ENCODE assay signal across 8 cellular contexts in genomic region chr3:53938645-53939044, GRCh38. TPM values are rescaled to one million over a fixed set of nuclear protein-coding genes. Genes with fewer than 3 reads are reported as not detected.
A peak's percentile ranks its signal among the peaks of the same experiment; 100 is the strongest.
DNase-seq lines count a peak whose midpoint lies in the region; ATAC-seq and TF ChIP-seq lines count a peak whose summit lies in the region.

No MANE protein-coding gene starts in this region.

- H3K4me3 ChIP-seq in cardiac muscle cell, result no peak overlapping the region

- peaks cover 7% of the 10 kb centered on the region for H3K27me3 Mint-ChIP-seq in activated naive CD4-positive, alpha-beta T cell treated with anti-CD3 and anti-CD28 coated beads, Interleukin-2, amount 10 ng/mL, durations not matched to agents 7 days and 5 days

- no peak overlapping the region for H3K4me3 Mint-ChIP-seq in activated naive CD4-positive, alpha-beta T cell treated with anti-CD3 and anti-CD28 coated beads, Interleukin-2, amount 10 ng/mL, durations not matched to agents 7 days and 5 days

- H3K27ac ChIP-seq in cardiac muscle cell, result no peak overlapping the region

- H3K4me1 ChIP-seq in cardiac muscle cell (ENCODE audit: low read depth), result no peaks in the 10 kb centered on the region

- H3K9me3 ChIP-seq in cardiac muscle cell (ENCODE audit: low read depth), result no peaks in the 10 kb centered on the region

- no peaks in the 10 kb centered on the region for H3K4me1 Mint-ChIP-seq in activated naive CD4-positive, alpha-beta T cell treated with anti-CD3 and anti-CD28 coated beads, Interleukin-2, amount 10 ng/mL, durations not matched to agents 7 days and 5 days

- H3K27ac Mint-ChIP-seq in activated naive CD4-positive, alpha-beta T cell treated with anti-CD3 and anti-CD28 coated beads, Interleukin-2, amount 10 ng/mL, durations not matched to agents 7 days and 5 days, result no peak overlapping the region

- H3K9me3 Mint-ChIP-seq in activated naive CD4-positive, alpha-beta T cell treated with anti-CD3 and anti-CD28 coated beads, Interleukin-2, amount 10 ng/mL, durations not matched to agents 7 days and 5 days, result peaks cover 2% of the 10 kb centered on the region

- peak; percentile 74 for ATAC-seq in HG02884 (IDR thresholded peaks at IDR 0.05; ENCODE audit: unreplicated experiment)
- no peak for ATAC-seq in HG02759 (IDR thresholded peaks at IDR 0.05; ENCODE audit: unreplicated experiment)

- no peaks in the 10 kb centered on the region for H3K36me3 Mint-ChIP-seq in activated naive CD4-positive, alpha-beta T cell treated with anti-CD3 and anti-CD28 coated beads, Interleukin-2, amount 10 ng/mL, durations not matched to agents 7 days and 5 days

- no peaks in the 10 kb centered on the region for H3K36me3 ChIP-seq in cardiac muscle cell

- CTCF ChIA-PET in activated naive CD4-positive, alpha-beta T cell treated with anti-CD3 and anti-CD28 coated beads, Interleukin-2, amount 10 ng/mL, durations not matched to agents 7 days and 5 days (lab: Charles Lee), result interaction anchor here (0.5 to 1.3 kb wide), 9 partner anchors 9 to 1808 kb away, joined by 3 to 8 read pairs (median 3); no protein-coding TSS in a partner anchor

- no peaks in the 10 kb centered on the region for H3K27me3 ChIP-seq in cardiac muscle cell

- DNase-seq in SIG-M5 treated with dmso at 0.1 percent for 504 hours (lab: John Stamatoyannopoulos, UW; ENCODE audit: unreplicated experiment) (peak; percentile 69), SIG-M5 (lab: John Stamatoyannopoulos, UW) (no peak), NCI-H82 (lab: John Stamatoyannopoulos, UW) (peak; percentile 85), cardiac muscle cell (ENCODE audit: low read depth in 1 of 2, low spot score in 1 of 2) (peak; percentile 66 to 74), putamen (ENCODE audit: low spot score) (peak; percentile 44)
- peak; percentile 44 for DNase-seq in activated naive CD4-positive, alpha-beta T cell treated with anti-CD3 and anti-CD28 coated beads, Interleukin-2, amount 10 ng/mL, durations not matched to agents 7 days and 5 days

- TF ChIP-seq CTCF in cardiac muscle cell (IDR thresholded peaks at IDR 0.05; ENCODE audit: low read depth, low read length), result peak; percentile 91

RNA-seq across cellular contexts. Expression of gene SELENOK, which starts 47.0 kb away (rescaled TPM):
- 73.7 and 77.8 TPM in 2 replicates for total RNA-seq in cardiac muscle cell
- 172 and 227 TPM in 2 replicates for polyA plus RNA-seq in cardiac muscle cell

RNA-seq across cellular contexts. Expression of gene ACTR8, which starts 56.7 kb away (rescaled TPM):
- 31.9 and 35.9 TPM in 2 replicates for total RNA-seq in cardiac muscle cell
- polyA plus RNA-seq in cardiac muscle cell, result 29.3 and 36.4 TPM in 2 replicates
